ENCODE assay signal across 1 cellular context in genomic region chr1:84298688-84299535, GRCh38.
TF ChIP-seq lines count a peak whose summit lies in the region.

No MANE protein-coding gene starts in this region.

TF ChIP-seq in K562, 482 proteins besides CTCF, POLR2A, EP300 and RAD21 (continued from another document and continues in another):
- TF ChIP-seq NR1H2 (CRISPR knock-in tag; IDR thresholded peaks at IDR 0.05) (peak; percentile 73; the same call in 1 of the 2 replicates), MTA3 (IDR thresholded peaks at IDR 0.05; ENCODE audit: borderline replicate concordance) (peak; percentile 83; the same call in 1 of the 2 replicates), USF2 (CRISPR knock-in tag; IDR thresholded peaks at IDR 0.05) (no peak), KDM1A (IDR thresholded peaks at IDR 0.05) (peak in 1 of 2 experiments; percentile 79; a peak in 2 of 4 replicates), ADNP (tag; IDR thresholded peaks at IDR 0.05) (no peak), MYBL2 (IDR thresholded peaks at IDR 0.05; ENCODE audit: low read depth) (peak; percentile 54), MYBL2 (CRISPR knock-in tag; IDR thresholded peaks at IDR 0.05; ENCODE audit: borderline replicate concordance) (no peak), ZBTB2 (IDR thresholded peaks at IDR 0.05) (peak; percentile 77; the same call in 1 of the 2 replicates), CHCHD3 (CRISPR knock-in tag; IDR thresholded peaks at IDR 0.05) (no peak), ZNF232 (CRISPR knock-in tag; IDR thresholded peaks at IDR 0.05) (no peak), ZNF436 (CRISPR knock-in tag; IDR thresholded peaks at IDR 0.05) (no peak), THRA (IDR thresholded peaks at IDR 0.05) (no peak), MXI1 (IDR thresholded peaks at IDR 0.05; ENCODE audit: low read depth, low read length) (no peak), TBL1XR1 (IDR thresholded peaks at IDR 0.05; ENCODE audit: low read length in 2 of 2) (no peak), ERF (CRISPR knock-in tag; IDR thresholded peaks at IDR 0.05) (no peak), RB1 (IDR thresholded peaks at IDR 0.05; ENCODE audit: low read depth) (no peak), ZHX1 (conservative IDR thresholded peaks at IDR 0.05; ENCODE audit: low read length) (no peak), FOXK2 (conservative IDR thresholded peaks at IDR 0.05 in 1 of 2, IDR thresholded peaks at IDR 0.05 in 1 of 2; ENCODE audit: low read depth in 2 of 2) (0 out of 4 replicates have a peak, but pooled peaks of 1 of the 2 experiments have one; percentile 18), ZNF354B (CRISPR knock-in tag; IDR thresholded peaks at IDR 0.05) (no peak), RBBP5 (IDR thresholded peaks at IDR 0.05; ENCODE audit: borderline replicate concordance, insufficient read depth, low read length, poor library complexity, severe bottlenecking) (peak; percentile 46), ZNF589 (CRISPR knock-in tag; IDR thresholded peaks at IDR 0.05; ENCODE audit: low read depth) (0 out of 2 replicates have a peak, but pooled peaks have one; percentile 40), ZNF407 (IDR thresholded peaks at IDR 0.05; ENCODE audit: low read depth) (no peak), SUPT5H (IDR thresholded peaks at IDR 0.05) (peak; percentile 74; the same call in 1 of the 2 replicates), STAT5B (CRISPR knock-in tag; IDR thresholded peaks at IDR 0.05) (no peak), ELK1 (CRISPR knock-in tag; IDR thresholded peaks at IDR 0.05) (no peak), ZBTB17 (CRISPR knock-in tag; IDR thresholded peaks at IDR 0.05) (no peak), ZNF740 (CRISPR knock-in tag; IDR thresholded peaks at IDR 0.05) (peak; percentile 30; the same call in 1 of the 2 replicates), ZNF740 (tag; IDR thresholded peaks at IDR 0.05) (no peak), L3MBTL2 (IDR thresholded peaks at IDR 0.05) (peak; percentile 64), ZNF507 (tag; conservative IDR thresholded peaks at IDR 0.05) (no peak), ID3 (CRISPR knock-in tag; IDR thresholded peaks at IDR 0.05) (no peak), ID3 (tag; IDR thresholded peaks at IDR 0.05) (no peak), SMARCA4 (IDR thresholded peaks at IDR 0.05) (0 out of 2 replicates have a peak, but pooled peaks have one; percentile 6), CREM (IDR thresholded peaks at IDR 0.05; ENCODE audit: low read depth) (peak; percentile 3; the same call in 1 of the 2 replicates), ZNF609 (CRISPR knock-in tag; IDR thresholded peaks at IDR 0.05; ENCODE audit: borderline replicate concordance) (no peak), MAX (CRISPR knock-in tag; IDR thresholded peaks at IDR 0.05) (peak; percentile 35; the same call in 1 of the 2 replicates), ZNF311 (CRISPR knock-in tag; IDR thresholded peaks at IDR 0.05) (no peak), BMI1 (IDR thresholded peaks at IDR 0.05; ENCODE audit: low read length) (no peak), PHB2 (IDR thresholded peaks at IDR 0.05; ENCODE audit: low read depth) (no peak)
